In the genomic region with DNA sequence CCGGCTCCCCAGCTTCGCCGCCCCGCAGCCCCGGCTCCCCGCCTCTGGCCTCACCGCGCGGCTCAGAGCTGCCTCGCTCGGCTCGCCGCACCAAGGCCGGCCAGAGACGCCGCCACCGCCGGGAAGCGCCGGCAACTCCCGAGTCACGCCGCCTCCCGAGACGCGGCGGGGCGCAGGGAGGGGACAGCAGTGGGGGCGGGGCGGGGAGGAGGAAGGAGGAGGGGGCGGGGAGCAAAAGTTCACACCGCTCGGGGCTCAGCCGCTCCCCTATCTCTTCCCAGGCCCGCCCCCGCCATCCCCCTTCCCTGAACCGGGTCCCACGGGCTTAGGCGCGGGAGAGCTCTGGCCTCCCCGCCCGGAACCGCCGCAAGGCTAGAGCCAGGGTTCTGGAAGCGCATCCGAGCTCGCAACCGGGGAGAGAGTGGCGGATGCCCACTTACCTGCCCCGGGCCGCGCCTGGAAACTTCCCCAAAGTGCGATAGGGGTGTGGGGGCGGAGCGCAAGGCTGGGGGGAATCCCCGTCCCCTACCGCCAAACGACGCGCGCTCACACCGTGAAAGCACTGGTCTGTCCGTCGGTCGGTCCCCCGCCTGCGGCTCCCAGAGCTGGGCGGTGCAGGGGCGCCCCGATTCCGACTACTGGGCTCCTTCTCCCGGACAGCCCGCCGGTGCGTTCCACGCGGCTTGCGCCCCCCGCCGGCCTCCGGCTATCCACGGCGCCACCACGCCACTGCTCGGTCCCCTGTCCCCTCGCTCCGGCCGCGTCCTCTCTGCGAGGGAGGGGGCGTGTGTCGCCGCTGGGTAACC, we compare ENCODE assay signal across 1 cellular context.
TF ChIP-seq lines count a peak whose summit lies in the region.

No MANE protein-coding gene starts in this region.

TF ChIP-seq in HEK293, 187 proteins besides CTCF, POLR2A, EP300 and RAD21 (continued from another document):
- TF ChIP-seq ZNF660 (tag by site-specific recombination; IDR thresholded peaks at IDR 0.05): no peak
- TF ChIP-seq, protein P1, sequence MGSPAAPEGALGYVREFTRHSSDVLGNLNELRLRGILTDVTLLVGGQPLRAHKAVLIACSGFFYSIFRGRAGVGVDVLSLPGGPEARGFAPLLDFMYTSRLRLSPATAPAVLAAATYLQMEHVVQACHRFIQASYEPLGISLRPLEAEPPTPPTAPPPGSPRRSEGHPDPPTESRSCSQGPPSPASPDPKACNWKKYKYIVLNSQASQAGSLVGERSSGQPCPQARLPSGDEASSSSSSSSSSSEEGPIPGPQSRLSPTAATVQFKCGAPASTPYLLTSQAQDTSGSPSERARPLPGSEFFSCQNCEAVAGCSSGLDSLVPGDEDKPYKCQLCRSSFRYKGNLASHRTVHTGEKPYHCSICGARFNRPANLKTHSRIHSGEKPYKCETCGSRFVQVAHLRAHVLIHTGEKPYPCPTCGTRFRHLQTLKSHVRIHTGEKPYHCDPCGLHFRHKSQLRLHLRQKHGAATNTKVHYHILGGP (tag by site-specific recombination; IDR thresholded peaks at IDR 0.05): no peak
- peak; percentile 25 for TF ChIP-seq ZNF76 (tag by site-specific recombination; IDR thresholded peaks at IDR 0.05; ENCODE audit: borderline replicate concordance, low read depth)
- TF ChIP-seq, protein P2, sequence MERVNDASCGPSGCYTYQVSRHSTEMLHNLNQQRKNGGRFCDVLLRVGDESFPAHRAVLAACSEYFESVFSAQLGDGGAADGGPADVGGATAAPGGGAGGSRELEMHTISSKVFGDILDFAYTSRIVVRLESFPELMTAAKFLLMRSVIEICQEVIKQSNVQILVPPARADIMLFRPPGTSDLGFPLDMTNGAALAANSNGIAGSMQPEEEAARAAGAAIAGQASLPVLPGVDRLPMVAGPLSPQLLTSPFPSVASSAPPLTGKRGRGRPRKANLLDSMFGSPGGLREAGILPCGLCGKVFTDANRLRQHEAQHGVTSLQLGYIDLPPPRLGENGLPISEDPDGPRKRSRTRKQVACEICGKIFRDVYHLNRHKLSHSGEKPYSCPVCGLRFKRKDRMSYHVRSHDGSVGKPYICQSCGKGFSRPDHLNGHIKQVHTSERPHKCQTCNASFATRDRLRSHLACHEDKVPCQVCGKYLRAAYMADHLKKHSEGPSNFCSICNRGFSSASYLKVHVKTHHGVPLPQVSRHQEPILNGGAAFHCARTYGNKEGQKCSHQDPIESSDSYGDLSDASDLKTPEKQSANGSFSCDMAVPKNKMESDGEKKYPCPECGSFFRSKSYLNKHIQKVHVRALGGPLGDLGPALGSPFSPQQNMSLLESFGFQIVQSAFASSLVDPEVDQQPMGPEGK (tag by site-specific recombination; IDR thresholded peaks at IDR 0.05): peak; percentile 85
TF ChIP-seq in HEK293: peak in this region for 41.
